Comparison of ENCODE assay signal across 13 cellular contexts in genomic region chr17:70353408-70354092, GRCh38.
"Had no signal": no experiment of that assay in that cellular context is flagged by ENCODE, and none has a peak within 500 bp of the region (broad histone marks: within the 10 kb centered on the region; RNA-seq: fewer than 3 reads in every experiment).

No MANE protein-coding gene starts in this region.

- H3K27ac ChIP-seq: esophagus muscularis mucosa, parathyroid adenoma, thoracic aorta had no signal

- H3K36me3 ChIP-seq: esophagus muscularis mucosa, thoracic aorta had no signal

- H3K9me3 ChIP-seq: esophagus muscularis mucosa, thoracic aorta had no signal

- DNase-seq: activated CD4-positive, alpha-beta T cell treated with anti-CD3 and anti-CD28 coated beads for 4 hours; activated CD8-positive, alpha-beta memory T cell treated with anti-CD3 and anti-CD28 coated beads, Interleukin-2, amount 50 U/mL, for 48 hours; activated CD8-positive, alpha-beta T cell treated with anti-CD3 and anti-CD28 coated beads for 36 hours; activated naive CD8-positive, alpha-beta T cell treated with anti-CD3 and anti-CD28 coated beads, Interleukin-2, amount 50 U/mL, for 24 hours; glutamatergic neuron; immature natural killer cell; left cardiac atrium; naive B cell; stimulated activated CD4-positive, alpha-beta T cell treated with anti-CD3 and anti-CD28 coated beads, Interleukin-4, amount 100 ng/mL, for 4 hours; stimulated activated naive CD8-positive, alpha-beta T cell treated with anti-CD3 and anti-CD28 coated beads, Interleukin-15, amount 100 ng/mL, for 72 hours had no signal

- H3K27ac Mint-ChIP-seq: activated CD8-positive, alpha-beta T cell treated with anti-CD3 and anti-CD28 coated beads for 36 hours; activated naive CD8-positive, alpha-beta T cell treated with anti-CD3 and anti-CD28 coated beads, Interleukin-2, amount 50 U/mL, for 24 hours; immature natural killer cell; naive B cell; stimulated activated naive CD8-positive, alpha-beta T cell treated with anti-CD3 and anti-CD28 coated beads, Interleukin-15, amount 100 ng/mL, for 72 hours had no signal

- H3K27me3 ChIP-seq: esophagus muscularis mucosa had no signal

- H3K36me3 Mint-ChIP-seq: immature natural killer cell, naive B cell had no signal

- H3K9me3 Mint-ChIP-seq: activated CD8-positive, alpha-beta T cell treated with anti-CD3 and anti-CD28 coated beads for 36 hours; activated naive CD8-positive, alpha-beta T cell treated with anti-CD3 and anti-CD28 coated beads, Interleukin-2, amount 50 U/mL, for 24 hours had no signal

- H3K4me3 ChIP-seq: esophagus muscularis mucosa, thoracic aorta had no signal

- H3K4me1 ChIP-seq: esophagus muscularis mucosa had no signal

- ATAC-seq: activated CD8-positive, alpha-beta T cell treated with anti-CD3 and anti-CD28 coated beads for 36 hours; activated naive CD8-positive, alpha-beta T cell treated with anti-CD3 and anti-CD28 coated beads, Interleukin-2, amount 50 U/mL, for 24 hours; left cardiac atrium; stimulated activated naive CD8-positive, alpha-beta T cell treated with anti-CD3 and anti-CD28 coated beads, Interleukin-15, amount 100 ng/mL, for 72 hours had no signal
